8 cellular contexts compared by ENCODE assay signal in the genomic region with DNA sequence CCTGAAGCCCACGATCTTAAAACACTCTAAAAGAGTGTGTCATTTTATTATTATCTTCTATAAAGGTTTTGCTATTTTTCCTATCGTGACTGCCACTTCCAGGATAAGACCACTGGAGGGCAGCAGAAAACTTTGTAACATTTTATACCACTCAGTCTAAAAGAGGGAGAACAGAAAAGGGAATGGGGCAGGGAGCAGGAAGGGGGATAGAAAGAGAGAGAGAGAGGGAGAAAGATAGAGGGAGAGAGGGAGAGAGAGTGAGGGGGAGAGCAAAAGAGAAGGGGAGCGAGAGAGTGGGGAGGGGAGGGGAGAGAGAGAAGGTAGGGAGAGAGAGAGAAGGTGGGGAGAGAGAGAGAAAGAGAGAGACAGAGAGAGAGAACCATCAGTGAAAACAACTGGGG. TPM values are rescaled to one million over a fixed set of nuclear protein-coding genes. Genes with fewer than 3 reads are reported as not detected.
A peak's percentile ranks its signal among the peaks of the same experiment; 100 is the strongest.
DNase-seq lines count a peak whose midpoint lies in the region; ATAC-seq, FAIRE-seq and TF ChIP-seq lines count a peak whose summit lies in the region.

No MANE protein-coding gene starts in this region.

- peak; percentile 79 for FAIRE-seq in GM12892 (lab: Jason Lieb, UNC)

- TF ChIP-seq CTCF in VCaP (conservative IDR thresholded peaks at IDR 0.05): peak; percentile 89

- ATAC-seq in HG03457 (IDR thresholded peaks at IDR 0.05; ENCODE audit: unreplicated experiment): no peak

- no peak for TF ChIP-seq POLR2A in GM12892 (IDR thresholded peaks at IDR 0.05; ENCODE audit: low read depth, low read length)

- DNase-seq in AG20443 (ENCODE audit: low spot score) (peak; percentile 70), GM12892 (ENCODE audit: insufficient read length) (peak; percentile 14), NCI-H146 (lab: John Stamatoyannopoulos, UW) (peak; percentile 43), lung microvascular endothelial cell (ENCODE audit: low read depth in 2 of 2) (peak; percentile 77 to 81), superior temporal gyrus (ENCODE audit: extremely low spot score) (peak; percentile 88)
- DNase-seq in effector CD8-positive, alpha-beta T cell (lab: John Stamatoyannopoulos, UW): peak; percentile 18

- peak overlapping the region; percentile 93 for H3K27ac ChIP-seq in VCaP

RNA-seq across cellular contexts. Expression of gene ART4, which starts 2.0 kb away (rescaled TPM):
- polyA plus RNA-seq in GM12892 (2012; ENCODE audit: missing spikeins): not detected
- total RNA-seq in lung microvascular endothelial cell: 62.5 and 121 TPM in 2 replicates

RNA-seq across cellular contexts. Expression of gene SMCO3, which starts 31.4 kb away (rescaled TPM):
- 0.28 TPM for polyA plus RNA-seq in GM12892 (2012; ENCODE audit: missing spikeins)
- 1.3 and 2.2 TPM in 2 replicates for total RNA-seq in lung microvascular endothelial cell

RNA-seq across cellular contexts. Expression of gene MGP, which starts 40.3 kb away (rescaled TPM):
- not detected for polyA plus RNA-seq in GM12892 (2012; ENCODE audit: missing spikeins)
- total RNA-seq in lung microvascular endothelial cell: 26.2 and 154 TPM in 2 replicates

RNA-seq across cellular contexts. Expression of gene C12orf60, which starts 41.9 kb away (rescaled TPM):
- 3.6 TPM for polyA plus RNA-seq in GM12892 (2012; ENCODE audit: missing spikeins)
- 0.65 and 1.2 TPM in 2 replicates for total RNA-seq in lung microvascular endothelial cell

RNA-seq across cellular contexts. Expression of gene WBP11, which starts 42.1 kb away (rescaled TPM):
- polyA plus RNA-seq in GM12892 (2012; ENCODE audit: missing spikeins): 56.2 TPM
- 11.5 and 15.9 TPM in 2 replicates for total RNA-seq in lung microvascular endothelial cell

Comparison
In these comparisons a context has a peak if more than half of its experiments do, and no peak if none do; other contexts are left out.
1. DNase-seq: peak in every context shown above with its lines; median percentile 88 in superior temporal gyrus; 79 in lung microvascular endothelial cell; 70 in AG20443; 43 in NCI-H146; 18 in effector CD8-positive, alpha-beta T cell; 14 in GM12892.